Comparison of ENCODE assay signal across 24 cellular contexts in the genomic region with DNA sequence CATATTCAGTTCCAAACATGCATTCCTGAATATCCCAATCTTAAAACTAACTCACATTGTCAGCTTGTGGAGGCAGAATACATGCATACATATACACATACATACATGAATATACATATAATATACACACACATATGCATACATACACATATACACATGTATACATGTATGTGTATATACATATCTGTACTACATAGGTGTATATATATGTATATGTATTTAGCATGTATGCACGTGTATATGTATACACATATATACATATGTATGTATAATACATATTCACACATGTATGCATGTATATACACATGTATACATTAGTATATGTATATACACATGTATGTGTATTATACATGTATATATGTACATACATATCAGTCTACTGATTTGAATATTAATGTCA. TPM values are rescaled to one million over a fixed set of nuclear protein-coding genes. Genes with fewer than 3 reads are reported as not detected.
DNase-seq lines count a peak whose midpoint lies in the region; ATAC-seq, FAIRE-seq and TF ChIP-seq lines count a peak whose summit lies in the region.
"Had no signal": no experiment of that assay in that cellular context is flagged by ENCODE, and none has a peak within 500 bp of the region (broad histone marks: within the 10 kb centered on the region; RNA-seq: fewer than 3 reads in every experiment).

No MANE protein-coding gene starts in this region.

- no peak for DNase-seq in A549 (ENCODE audit: low read depth in 1 of 2, low spot score in 1 of 2)
- DNase-seq in HFFc6 = no peak
- no peak for DNase-seq in SJCRH30
- no peak for DNase-seq in posterior vena cava (ENCODE audit: low spot score)
- DNase-seq in foreskin keratinocyte = no peak
- no peak for DNase-seq in kidney
- DNase-seq: activated CD4-positive, alpha-beta T cell treated with anti-CD3 and anti-CD28 coated beads, Interleukin-2, amount 10 ng/mL, durations not matched to agents 7 days and 5 days; activated naive CD4-positive, alpha-beta T cell; body of pancreas; cerebellar nuclear complex; islet precursor cell; NCI-H1436; occipital lobe; spleen; tibial artery had no signal

- CTCF ChIA-PET in A549 (lab: Yijun Ruan, JAX) = interaction anchor here (0.8 to 2.3 kb wide), 3 partner anchors 21 to 228 kb away, joined by 4 to 8 read pairs (median 5); no protein-coding TSS in a partner anchor

- H3K36me3 ChIP-seq in SJCRH30 = peaks cover 5% of the 10 kb centered on the region; the same call in 1 of the 2 replicates
- peaks cover 16% of the 10 kb centered on the region for H3K36me3 ChIP-seq in iPS-20b (ENCODE audit: insufficient read depth, low read depth, low read length)
- H3K36me3 ChIP-seq in kidney (ENCODE audit: control insufficient read depth in 1 of 2, insufficient read depth in 2 of 2, low read length in 2 of 2) = peaks cover 6 to 7% of the 10 kb centered on the region in 2 donors

- no peak for TF ChIP-seq POLR2A in A549 (IDR thresholded peaks at IDR 0.05; ENCODE audit: low read length)

- H3K4me2 ChIP-seq in A549 = peak overlapping the region; percentile 74

- 16% methylated on average over 1 of the region's 1 CpG for WGBS in A549 (ENCODE audit: missing lambda C conversion rate)

- no peaks in the 10 kb centered on the region for H3K9me3 Mint-ChIP-seq in HFFc6
- H3K9me3 Mint-ChIP-seq: T-helper 2 cell treated with Interferon-gamma antibody and Interleukin-4, amounts not matched to agents 5 μg/mL and 100 μg/mL, for 36 hours had no signal

- H3K4me3 ChIP-seq in A549 (no peak overlapping the region), SJCRH30 (peak overlapping the region; percentile 79), iPS-20b (ENCODE audit: low read length) (peak overlapping the region; percentile 78), kidney (ENCODE audit: low read length in 2 of 2) (no peak overlapping the region)

- H3K9ac ChIP-seq in iPS-20b (ENCODE audit: low read depth, low read length) (no peak overlapping the region), kidney (ENCODE audit: low read length in 2 of 2) (no peak overlapping the region)

- intact Hi-C loops in posterior vena cava (cut with DNase I) = loop anchor here in 1 of 2 donors (5.0 kb wide), 1 partner anchor 78 kb away; the partner anchor contains the start of genes C1orf50 and P3H1
- intact Hi-C loops in kidney (cut with DNase I) = no loop called here

- FAIRE-seq in A549 (lab: Jason Lieb, UNC) = no peak
- no peak for FAIRE-seq in kidney (lab: Jason Lieb, UNC)
- FAIRE-seq: GM18507 had no signal

- H3K27ac ChIP-seq in A549 = no peak overlapping the region
- H3K27ac ChIP-seq in SJCRH30 = no peak overlapping the region
- no peak overlapping the region for H3K27ac ChIP-seq in iPS-20b (ENCODE audit: low read length)
- no peak overlapping the region for H3K27ac ChIP-seq in foreskin keratinocyte
- no peak overlapping the region for H3K27ac ChIP-seq in kidney (ENCODE audit: low read depth in 2 of 2, low read length in 2 of 2)
- H3K27ac ChIP-seq: body of pancreas, VCaP had no signal

- peaks cover 15% of the 10 kb centered on the region; the same call in 2 of the 3 replicates for H3K4me1 ChIP-seq in A549
- H3K4me1 ChIP-seq in SJCRH30 = peaks cover 6% of the 10 kb centered on the region; the same call in 1 of the 2 replicates
- peaks cover 9% of the 10 kb centered on the region for H3K4me1 ChIP-seq in iPS-20b (ENCODE audit: insufficient read depth, low read length)
- H3K4me1 ChIP-seq in foreskin keratinocyte = peaks cover 16% of the 10 kb centered on the region
- H3K4me1 ChIP-seq in kidney (ENCODE audit: control insufficient read depth in 1 of 2, insufficient read depth in 1 of 2, low read depth in 1 of 2, low read length in 2 of 2) = peaks cover 6 to 9% of the 10 kb centered on the region in 2 donors

- peaks cover 53% of the 10 kb centered on the region for H3K4me1 Mint-ChIP-seq in HFFc6 (ENCODE audit: low read depth)

- ATAC-seq in A549 (no peak), foreskin keratinocyte (no peak)
- ATAC-seq in activated CD4-positive, CD25-positive, alpha-beta regulatory T cell treated with anti-CD3 and anti-CD28 coated beads, Interleukin-2, amount 50 U/mL, for 24 hours = no peak
- ATAC-seq: body of pancreas; gastroesophageal sphincter; naive thymus-derived CD8-positive, alpha-beta T cell; Right ventricle myocardium inferior had no signal

- no peak overlapping the region for H3K4me3 Mint-ChIP-seq in HFFc6

- no peak for TF ChIP-seq EP300 in A549 (IDR thresholded peaks at IDR 0.05)

- H3K27ac Mint-ChIP-seq in HFFc6 = peak overlapping the region; percentile 47; the same call in 1 of the 2 replicates
- H3K27ac Mint-ChIP-seq: activated CD4-positive, alpha-beta T cell treated with anti-CD3 and anti-CD28 coated beads, Interleukin-2, amount 10 ng/mL, durations not matched to agents 7 days and 5 days; T-helper 2 cell treated with Interferon-gamma antibody and Interleukin-4, amounts not matched to agents 5 μg/mL and 100 μg/mL, for 36 hours had no signal

- H3K27me3 ChIP-seq in SJCRH30 (no peaks in the 10 kb centered on the region), iPS-20b (ENCODE audit: insufficient read depth, low read length) (no peaks in the 10 kb centered on the region), foreskin keratinocyte (no peaks in the 10 kb centered on the region)
- H3K27me3 ChIP-seq: adrenal gland, body of pancreas, gastroesophageal sphincter, spleen, tibial artery had no signal

- TF ChIP-seq CTCF in A549 (IDR thresholded peaks at IDR 0.05) (no peak), HFFc6 (IDR thresholded peaks at IDR 0.05) (no peak), foreskin keratinocyte (conservative IDR thresholded peaks at IDR 0.05) (no peak), kidney (IDR thresholded peaks at IDR 0.05; ENCODE audit: borderline replicate concordance, extremely low read depth, insufficient read depth) (no peak)

- POLR2A ChIA-PET in A549 (lab: Yijun Ruan, JAX) = no interaction called here

- no peaks in the 10 kb centered on the region for H3K27me3 Mint-ChIP-seq in HFFc6 (ENCODE audit: insufficient read depth)
- H3K27me3 Mint-ChIP-seq: activated CD4-positive, alpha-beta T cell treated with anti-CD3 and anti-CD28 coated beads, Interleukin-2, amount 10 ng/mL, durations not matched to agents 7 days and 5 days; naive thymus-derived CD8-positive, alpha-beta T cell had no signal

- H3K9me3 ChIP-seq in A549 (no peaks in the 10 kb centered on the region), SJCRH30 (replicated peaks) (no peaks in the 10 kb centered on the region), iPS-20b (ENCODE audit: insufficient read depth, low read depth, low read length) (no peaks in the 10 kb centered on the region), kidney (ENCODE audit: control insufficient read depth in 1 of 2, low read length in 2 of 2) (no peaks in the 10 kb centered on the region)
- H3K9me3 ChIP-seq: adrenal gland, body of pancreas, gastroesophageal sphincter, spleen had no signal

- no peak for TF ChIP-seq RAD21 in A549 (conservative IDR thresholded peaks at IDR 0.05 in 1 of 2, IDR thresholded peaks at IDR 0.05 in 1 of 2)

- peaks cover 20% of the 10 kb centered on the region for H3K36me3 Mint-ChIP-seq in HFFc6 (ENCODE audit: low read depth)

TF ChIP-seq in A549, 52 proteins besides CTCF, POLR2A, EP300 and RAD21 (continues in another document):
- TF ChIP-seq, protein P1, sequence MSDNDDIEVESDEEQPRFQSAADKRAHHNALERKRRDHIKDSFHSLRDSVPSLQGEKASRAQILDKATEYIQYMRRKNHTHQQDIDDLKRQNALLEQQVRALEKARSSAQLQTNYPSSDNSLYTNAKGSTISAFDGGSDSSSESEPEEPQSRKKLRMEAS (IDR thresholded peaks at IDR 0.05) = no peak

RNA-seq across cellular contexts. Expression of gene ZNF691, which starts 1.2 kb away (rescaled TPM):
- polyA plus RNA-seq in A549 (2011; rRNA removed) (4.8 and 6.6 TPM in 2 replicates), A549 (2017; fragmentation: RNase III; extraction: RNeasy Plus Mini Kit Qiagen cat#74134 plus additional on column Dnase treatment) (5.4 to 6.2 TPM (median 5.5 TPM) in 3 replicates), foreskin keratinocyte (5.6 and 6.1 TPM in 2 replicates), kidney (ENCODE audit: insufficient read depth, low read depth, low replicate concordance) (17.3 TPM)
- 4.1 and 4.9 TPM in 2 replicates for polyA plus RNA-seq in A549 (2012; cell fraction: cytosol; rRNA removed)
- 7.8 and 8.0 TPM in 2 replicates for polyA plus RNA-seq in A549 (2012; cell fraction: nucleus; rRNA removed)
- 5.2 and 5.7 TPM in 2 replicates for polyA minus RNA-seq in A549 (2011; rRNA and poly(A)+ RNA removed)
- 1 to 10 TPM; 4.3 to 5.8 (median 5.4) TPM for total RNA-seq in HFFc6 (2021; fragmentation: NEBNext Ultra II Directional; extraction: Animal tissue kit (Norgen Biotek cat#: 25700))
- total RNA-seq in SJCRH30 (2014; rRNA removed; shearing (Covaris generic)) = 13.5 and 13.6 TPM in 2 replicates
- total RNA-seq in posterior vena cava (1 to 10 TPM; 4.5 to 5.1 TPM), foreskin keratinocyte (5.9 and 6.3 TPM in 2 replicates), kidney (11.7 TPM)

RNA-seq across cellular contexts. Expression of gene SVBP, which starts 28.0 kb away (rescaled TPM):
- polyA plus RNA-seq in A549 (2011; rRNA removed) = 22.6 and 24.8 TPM in 2 replicates
- polyA plus RNA-seq in A549 (2012; cell fraction: cytosol; rRNA removed) = 7.3 and 8.3 TPM in 2 replicates
- 1.3 and 2.2 TPM in 2 replicates for polyA plus RNA-seq in A549 (2012; cell fraction: nucleus; rRNA removed)
- polyA plus RNA-seq in A549 (2017; fragmentation: RNase III; extraction: RNeasy Plus Mini Kit Qiagen cat#74134 plus additional on column Dnase treatment) = 8.7 to 12.0 TPM (median 9.1 TPM) in 3 replicates
- polyA minus RNA-seq in A549 (2011; rRNA and poly(A)+ RNA removed) = 2.1 and 2.3 TPM in 2 replicates
- 10 to 100 TPM in 5 of 6 experiments, 1 to 10 TPM in 1; 9.6 to 17.8 (median 14.7) TPM for total RNA-seq in HFFc6 (2021; fragmentation: NEBNext Ultra II Directional; extraction: Animal tissue kit (Norgen Biotek cat#: 25700))
- total RNA-seq in SJCRH30 (2014; rRNA removed; shearing (Covaris generic)) = 40.4 and 45.3 TPM in 2 replicates
- 10 to 100 TPM; 14.3 to 16.0 TPM for total RNA-seq in posterior vena cava
- total RNA-seq in foreskin keratinocyte = 18.0 and 19.6 TPM in 2 replicates
- polyA plus RNA-seq in foreskin keratinocyte = 26.3 and 28.3 TPM in 2 replicates
- 15.5 TPM for total RNA-seq in kidney
- 36.8 TPM for polyA plus RNA-seq in kidney (ENCODE audit: insufficient read depth, low read depth, low replicate concordance)

RNA-seq across cellular contexts. Expression of gene ERMAP, which starts 28.3 kb away (rescaled TPM):
- polyA plus RNA-seq in A549 (2011; rRNA removed) (9.5 and 10.7 TPM in 2 replicates), A549 (2017; fragmentation: RNase III; extraction: RNeasy Plus Mini Kit Qiagen cat#74134 plus additional on column Dnase treatment) (5.0 to 6.6 TPM (median 5.4 TPM) in 3 replicates), foreskin keratinocyte (1.8 TPM in 2 replicates), kidney (ENCODE audit: insufficient read depth, low read depth, low replicate concordance) (5.4 TPM)
- polyA plus RNA-seq in A549 (2012; cell fraction: cytosol; rRNA removed) = 2.9 and 3.7 TPM in 2 replicates
- 3.9 and 5.3 TPM in 2 replicates for polyA plus RNA-seq in A549 (2012; cell fraction: nucleus; rRNA removed)
- polyA minus RNA-seq in A549 (2011; rRNA and poly(A)+ RNA removed) = 6.5 and 7.7 TPM in 2 replicates
- total RNA-seq in HFFc6 (2021; fragmentation: NEBNext Ultra II Directional; extraction: Animal tissue kit (Norgen Biotek cat#: 25700)) = 10 to 100 TPM in 3 of 6 experiments, 1 to 10 TPM in 3; 8.9 to 12.3 (median 10.4) TPM
- total RNA-seq in SJCRH30 (2014; rRNA removed; shearing (Covaris generic)) = 1.8 and 2.9 TPM in 2 replicates
- total RNA-seq in posterior vena cava (1 to 10 TPM; 6.9 to 7.3 TPM), foreskin keratinocyte (4.4 and 4.7 TPM in 2 replicates), kidney (13.3 TPM)

Comparison
In these comparisons a context has a peak if more than half of its experiments do, and no peak if none do; other contexts are left out.
1. H3K4me3 ChIP-seq: peak in SJCRH30 (single experiment) and iPS-20b (single experiment); none in A549 (single experiment) and kidney (0 of 2).